Comparison of ENCODE assay signal across 31 cellular contexts in genomic region chr22:17982572-17983141, GRCh38. TPM values are rescaled to one million over a fixed set of nuclear protein-coding genes. Genes with fewer than 3 reads are reported as not detected.
DNase-seq lines count a peak whose midpoint lies in the region; ATAC-seq and TF ChIP-seq lines count a peak whose summit lies in the region.
"Had no signal": no experiment of that assay in that cellular context is flagged by ENCODE, and none has a peak within 500 bp of the region (broad histone marks: within the 10 kb centered on the region; RNA-seq: fewer than 3 reads in every experiment).

No MANE protein-coding gene starts in this region.

- no peaks in the 10 kb centered on the region for H3K27me3 Mint-ChIP-seq in T-helper 1 cell treated with Interleukin-12 subunit alpha and Interleukin-12 subunit beta and Interleukin-4 antibody, amounts not matched to agents 30 μg/mL and 1 μg/mL, for 36 hours (ENCODE audit: low read depth)
- peaks cover 2% of the 10 kb centered on the region for H3K27me3 Mint-ChIP-seq in IgD-negative memory B cell
- no peaks in the 10 kb centered on the region for H3K27me3 Mint-ChIP-seq in chondrocyte (ENCODE audit: low read depth)
- no peaks in the 10 kb centered on the region for H3K27me3 Mint-ChIP-seq in stimulated activated memory B cell treated with anti-CD40 and anti-IgM and Interleukin-4, amounts not matched to agents 10 μg/mL and 1 μg/mL and 100 μg/mL, for 72 hours
- H3K27me3 Mint-ChIP-seq: activated CD4-positive, alpha-beta T cell treated with anti-CD3 and anti-CD28 coated beads, Interleukin-2, amount 10 ng/mL, durations not matched to agents 24 days and 14 days had no signal

- no peaks in the 10 kb centered on the region for H3K9me3 ChIP-seq in breast epithelium
- H3K9me3 ChIP-seq: esophagus muscularis mucosa, pancreas, stomach, tibial artery had no signal

- H3K4me3 Mint-ChIP-seq in T-helper 1 cell treated with Interleukin-12 subunit alpha and Interleukin-12 subunit beta and Interleukin-4 antibody, amounts not matched to agents 30 μg/mL and 1 μg/mL, for 36 hours = no peak overlapping the region
- peak overlapping the region in 1 of 4 donors; percentile 49 for H3K4me3 Mint-ChIP-seq in IgD-negative memory B cell
- H3K4me3 Mint-ChIP-seq in chondrocyte (ENCODE audit: unreplicated experiment) = no peak overlapping the region
- H3K4me3 Mint-ChIP-seq in stimulated activated memory B cell treated with anti-CD40 and anti-IgM and Interleukin-4, amounts not matched to agents 10 μg/mL and 1 μg/mL and 100 μg/mL, for 72 hours = no peak overlapping the region
- H3K4me3 Mint-ChIP-seq: activated CD4-positive, alpha-beta T cell treated with anti-CD3 and anti-CD28 coated beads, Interleukin-2, amount 10 ng/mL, durations not matched to agents 24 days and 14 days; activated T-cell treated with anti-CD3 and anti-CD28 coated beads, Interleukin-2, amount 50 U/mL, for 4 hours; HFFc6; nephron had no signal

- no peak for ATAC-seq in stimulated activated memory B cell treated with anti-CD40 and anti-IgM and Interleukin-4, amounts not matched to agents 10 μg/mL and 1 μg/mL and 100 μg/mL, for 72 hours
- ATAC-seq: activated T-cell treated with anti-CD3 and anti-CD28 coated beads, Interleukin-2, amount 50 U/mL, for 4 hours; pancreas; right cardiac atrium had no signal

- intact Hi-C loops in breast epithelium (cut with DNase I; ENCODE audit: low total_unique reads) = no loop called here

- peaks cover 0 to 7% of the 10 kb centered on the region in 2 donors for H3K4me1 ChIP-seq in breast epithelium

- DNase-seq in T-helper 1 cell = no peak
- DNase-seq in chondrocyte (ENCODE audit: low spot score) = no peak
- no peak for DNase-seq in SIG-M5 (lab: John Stamatoyannopoulos, UW)
- no peak for DNase-seq in UCSD-AML1 (lab: John Stamatoyannopoulos, UW; ENCODE audit: unreplicated experiment)
- DNase-seq in breast epithelium (ENCODE audit: low spot score in 2 of 2) = no peak
- DNase-seq: activated CD4-positive, alpha-beta T cell treated with anti-CD3 and anti-CD28 coated beads, Interleukin-2, amount 10 ng/mL, durations not matched to agents 24 days and 14 days; activated naive CD4-positive, alpha-beta T cell; activated T-cell treated with anti-CD3 and anti-CD28 coated beads, Interleukin-2, amount 50 U/mL, for 4 hours; AML-193; DMS53; foreskin melanocyte; HFFc6; islet precursor cell; midbrain; NCI-H1105; NCI-H2029; NCI-H226; pancreas; SHP77 treated with DMSO at 0.1 percent for 48 hours; stimulated activated CD4-positive, alpha-beta T cell treated with anti-CD3 and anti-CD28 coated beads, Interleukin-12 subunit alpha, Interleukin-12 subunit beta, amount 100 ng/mL, for 4 hours; stimulated activated CD4-positive, alpha-beta T cell treated with anti-CD3 and anti-CD28 coated beads, Interleukin-4, amount 100 ng/mL, for 4 hours; stomach; tibial artery had no signal

- H3K27me3 ChIP-seq in breast epithelium = no peaks in the 10 kb centered on the region
- H3K27me3 ChIP-seq: esophagus muscularis mucosa, pancreas, stomach, tibial artery had no signal

- H3K4me3 ChIP-seq in breast epithelium = no peak overlapping the region
- H3K4me3 ChIP-seq: coronary artery, esophagus muscularis mucosa, pancreas, stomach, tibial artery had no signal

- TF ChIP-seq POLR2A in breast epithelium (IDR thresholded peaks at IDR 0.05) = no peak

- H3K9me3 Mint-ChIP-seq in T-helper 1 cell treated with Interleukin-12 subunit alpha and Interleukin-12 subunit beta and Interleukin-4 antibody, amounts not matched to agents 30 μg/mL and 1 μg/mL, for 36 hours = no peaks in the 10 kb centered on the region
- no peaks in the 10 kb centered on the region for H3K9me3 Mint-ChIP-seq in IgD-negative memory B cell
- H3K9me3 Mint-ChIP-seq in chondrocyte (ENCODE audit: low read depth) = no peaks in the 10 kb centered on the region
- H3K9me3 Mint-ChIP-seq in stimulated activated memory B cell treated with anti-CD40 and anti-IgM and Interleukin-4, amounts not matched to agents 10 μg/mL and 1 μg/mL and 100 μg/mL, for 72 hours = no peaks in the 10 kb centered on the region
- H3K9me3 Mint-ChIP-seq: activated CD4-positive, alpha-beta T cell treated with anti-CD3 and anti-CD28 coated beads, Interleukin-2, amount 10 ng/mL, durations not matched to agents 24 days and 14 days; activated T-cell treated with anti-CD3 and anti-CD28 coated beads, Interleukin-2, amount 50 U/mL, for 4 hours; HFFc6; nephron had no signal

- H3K27ac ChIP-seq in breast epithelium = no peak overlapping the region
- H3K27ac ChIP-seq: 22Rv1, coronary artery, pancreas, stomach, tibial artery had no signal

- no peaks in the 10 kb centered on the region for H3K36me3 ChIP-seq in breast epithelium
- H3K36me3 ChIP-seq: pancreas, stomach, tibial artery had no signal

- TF ChIP-seq CTCF in chondrocyte (IDR thresholded peaks at IDR 0.05) (no peak), breast epithelium (IDR thresholded peaks at IDR 0.05) (no peak)

- peaks cover 29% of the 10 kb centered on the region for H3K4me1 Mint-ChIP-seq in T-helper 1 cell treated with Interleukin-12 subunit alpha and Interleukin-12 subunit beta and Interleukin-4 antibody, amounts not matched to agents 30 μg/mL and 1 μg/mL, for 36 hours (ENCODE audit: low read depth)
- H3K4me1 Mint-ChIP-seq in IgD-negative memory B cell = peaks cover 42 to 57% (median 56%) of the 10 kb centered on the region in 3 donors
- peaks cover 62% of the 10 kb centered on the region for H3K4me1 Mint-ChIP-seq in chondrocyte (ENCODE audit: low read depth)
- peaks cover 80% of the 10 kb centered on the region for H3K4me1 Mint-ChIP-seq in stimulated activated memory B cell treated with anti-CD40 and anti-IgM and Interleukin-4, amounts not matched to agents 10 μg/mL and 1 μg/mL and 100 μg/mL, for 72 hours

- peak overlapping the region; percentile 31 for H3K27ac Mint-ChIP-seq in T-helper 1 cell treated with Interleukin-12 subunit alpha and Interleukin-12 subunit beta and Interleukin-4 antibody, amounts not matched to agents 30 μg/mL and 1 μg/mL, for 36 hours
- H3K27ac Mint-ChIP-seq in IgD-negative memory B cell (peak overlapping the region; percentile 46 to 95 (median 84)), chondrocyte (ENCODE audit: unreplicated experiment) (peak overlapping the region; percentile 83)
- peak overlapping the region; percentile 68 for H3K27ac Mint-ChIP-seq in stimulated activated memory B cell treated with anti-CD40 and anti-IgM and Interleukin-4, amounts not matched to agents 10 μg/mL and 1 μg/mL and 100 μg/mL, for 72 hours
- H3K27ac Mint-ChIP-seq: HFFc6 had no signal

- peaks cover 1% of the 10 kb centered on the region for H3K36me3 Mint-ChIP-seq in T-helper 1 cell treated with Interleukin-12 subunit alpha and Interleukin-12 subunit beta and Interleukin-4 antibody, amounts not matched to agents 30 μg/mL and 1 μg/mL, for 36 hours (ENCODE audit: low read depth)
- H3K36me3 Mint-ChIP-seq in IgD-negative memory B cell (no peaks in the 10 kb centered on the region), chondrocyte (ENCODE audit: low read depth) (no peaks in the 10 kb centered on the region)
- H3K36me3 Mint-ChIP-seq in stimulated activated memory B cell treated with anti-CD40 and anti-IgM and Interleukin-4, amounts not matched to agents 10 μg/mL and 1 μg/mL and 100 μg/mL, for 72 hours = peaks cover 24% of the 10 kb centered on the region

RNA-seq across cellular contexts. Expression of gene MICAL3, which starts 41.7 kb away (rescaled TPM):
- 12.0 TPM for polyA plus RNA-seq in IgD-negative memory B cell
- total RNA-seq in chondrocyte = 49.6 to 74.4 TPM (median 68.2 TPM) in 3 replicates
- 10 to 100 TPM; 19.5 to 42.3 (median 34.8) TPM for total RNA-seq in breast epithelium

Comparison
In these comparisons a context has a peak if more than half of its experiments do, and no peak if none do; other contexts are left out.
1. H3K27ac Mint-ChIP-seq: peak in every context shown above with its lines; median percentile 84 in IgD-negative memory B cell; 83 in chondrocyte; 68 in stimulated activated memory B cell treated with anti-CD40 and anti-IgM and Interleukin-4, amounts not matched to agents 10 μg/mL and 1 μg/mL and 100 μg/mL, for 72 hours; 31 in T-helper 1 cell treated with Interleukin-12 subunit alpha and Interleukin-12 subunit beta and Interleukin-4 antibody, amounts not matched to agents 30 μg/mL and 1 μg/mL, for 36 hours.